ENCODE assay signal across 8 cellular contexts in the genomic region with DNA sequence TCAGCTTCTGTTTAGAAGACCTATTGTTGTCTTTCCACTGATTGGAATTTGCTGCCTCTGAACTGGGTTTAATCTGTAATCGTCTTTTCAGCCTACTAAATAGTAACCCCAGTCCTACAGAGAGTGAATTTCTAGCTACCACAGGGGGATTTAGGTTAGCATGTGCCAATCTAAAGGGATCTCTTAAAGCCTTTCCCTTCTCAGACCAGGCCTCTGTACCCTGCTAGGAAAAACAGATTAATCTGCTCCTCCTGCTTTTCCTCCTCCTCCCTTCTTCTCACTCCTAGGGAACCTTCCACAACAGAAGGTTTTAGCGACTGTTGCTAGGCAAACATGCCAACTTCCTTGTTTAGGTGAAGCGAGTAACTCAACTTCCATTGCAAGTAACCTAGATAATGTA. TPM values are rescaled to one million over a fixed set of nuclear protein-coding genes. Genes with fewer than 3 reads are reported as not detected.
A peak's percentile ranks its signal among the peaks of the same experiment; 100 is the strongest.
DNase-seq lines count a peak whose midpoint lies in the region; ATAC-seq and TF ChIP-seq lines count a peak whose summit lies in the region.

No MANE protein-coding gene starts in this region.

- H3K27ac ChIP-seq in Panc1 (ENCODE audit: low read length): peak overlapping the region; percentile 99

- ATAC-seq in activated CD8-positive, alpha-beta memory T cell treated with anti-CD3 and anti-CD28 coated beads, Interleukin-2, amount 10 ng/mL, durations not matched to agents 7 days and 5 days: no peak
- ATAC-seq in Panc1: peak; percentile 29; the same call in 1 of the 2 replicates
- no peak for ATAC-seq in HG02678 (IDR thresholded peaks at IDR 0.05; ENCODE audit: unreplicated experiment)

- no peaks in the 10 kb centered on the region for H3K9me3 ChIP-seq in Panc1 (ENCODE audit: control insufficient read depth, insufficient read depth, low read depth, low read length)

- peaks cover 33% of the 10 kb centered on the region for H3K4me1 Mint-ChIP-seq in activated CD8-positive, alpha-beta memory T cell treated with anti-CD3 and anti-CD28 coated beads, Interleukin-2, amount 10 ng/mL, durations not matched to agents 7 days and 5 days
- peaks cover 30% of the 10 kb centered on the region for H3K4me1 Mint-ChIP-seq in dendritic cell treated with granulocyte-macrophage colony-stimulating factor and Interleukin-4, amounts not matched to agents 40 ng/mL and 50 ng/mL, for 4 days (ENCODE audit: low read depth)

- no peak for TF ChIP-seq CTCF in Panc1 (IDR thresholded peaks at IDR 0.05)

- H3K9me3 Mint-ChIP-seq in activated CD8-positive, alpha-beta memory T cell treated with anti-CD3 and anti-CD28 coated beads, Interleukin-2, amount 10 ng/mL, durations not matched to agents 7 days and 5 days (ENCODE audit: low read depth): no peaks in the 10 kb centered on the region
- H3K9me3 Mint-ChIP-seq in dendritic cell treated with granulocyte-macrophage colony-stimulating factor and Interleukin-4, amounts not matched to agents 40 ng/mL and 50 ng/mL, for 4 days: no peaks in the 10 kb centered on the region

- in situ Hi-C loops in Panc1 (cut with HindIII; ENCODE audit: low pct_unique_long_range_greater_than_20kb, low sequenced_read_pairs): no loop called here

- intact Hi-C loops in Panc1 (cut with micrococcal nuclease; ENCODE audit: unreplicated experiment): no loop called here
- intact Hi-C loops in dendritic cell treated with granulocyte-macrophage colony-stimulating factor and Interleukin-4, amounts not matched to agents 40 ng/mL and 50 ng/mL, for 4 days (cut with micrococcal nuclease): loop anchor here (5.0 to 10.0 kb wide), 3 partner anchors 134 to 971 kb away; a partner anchor contains a TSS

- H3K27me3 Mint-ChIP-seq in activated CD8-positive, alpha-beta memory T cell treated with anti-CD3 and anti-CD28 coated beads, Interleukin-2, amount 10 ng/mL, durations not matched to agents 7 days and 5 days: no peaks in the 10 kb centered on the region
- H3K27me3 Mint-ChIP-seq in dendritic cell treated with granulocyte-macrophage colony-stimulating factor and Interleukin-4, amounts not matched to agents 40 ng/mL and 50 ng/mL, for 4 days: no peaks in the 10 kb centered on the region

- H3K4me3 ChIP-seq in Panc1 (ENCODE audit: low read depth in 2 of 2, low read length in 2 of 2): peak overlapping the region in 1 of 2 experiments; percentile 92; a peak in 3 of 4 replicates

- CTCF ChIA-PET in activated CD8-positive, alpha-beta memory T cell treated with anti-CD3 and anti-CD28 coated beads, Interleukin-2, amount 10 ng/mL, durations not matched to agents 7 days and 5 days (lab: Charles Lee): interaction anchor here (0.7 to 0.8 kb wide), 2 partner anchors 11 to 13 kb away, joined by 3 to 4 read pairs; no protein-coding TSS in a partner anchor
- CTCF ChIA-PET in Panc1 (lab: Charles Lee): no interaction called here

- peaks cover 20% of the 10 kb centered on the region for H3K36me3 Mint-ChIP-seq in activated CD8-positive, alpha-beta memory T cell treated with anti-CD3 and anti-CD28 coated beads, Interleukin-2, amount 10 ng/mL, durations not matched to agents 7 days and 5 days
- H3K36me3 Mint-ChIP-seq in dendritic cell treated with granulocyte-macrophage colony-stimulating factor and Interleukin-4, amounts not matched to agents 40 ng/mL and 50 ng/mL, for 4 days (ENCODE audit: low read depth): peaks cover 19% of the 10 kb centered on the region

- no peaks in the 10 kb centered on the region for H3K27me3 ChIP-seq in Panc1 (ENCODE audit: control insufficient read depth, insufficient read depth, low read length)

- no TSS peak for BruUV-seq in Panc1 (replicated peaks; lab: Mats Ljungman, UMichigan)

- H3K36me3 ChIP-seq in Panc1 (ENCODE audit: control insufficient read depth, insufficient read depth, low read length): peaks cover 12% of the 10 kb centered on the region

- peaks cover 27% of the 10 kb centered on the region for H3K4me1 ChIP-seq in Panc1 (ENCODE audit: control insufficient read depth, insufficient read depth, low read length)

- POLR2A ChIA-PET in Panc1 (lab: Charles Lee): interaction anchor here (0.6 kb wide), 1 partner anchor 88 kb away, joined by 6 read pairs; no protein-coding TSS in a partner anchor

- peak overlapping the region; percentile 97 for H3K4me3 Mint-ChIP-seq in activated CD8-positive, alpha-beta memory T cell treated with anti-CD3 and anti-CD28 coated beads, Interleukin-2, amount 10 ng/mL, durations not matched to agents 7 days and 5 days
- no peak overlapping the region for H3K4me3 Mint-ChIP-seq in dendritic cell treated with granulocyte-macrophage colony-stimulating factor and Interleukin-4, amounts not matched to agents 40 ng/mL and 50 ng/mL, for 4 days

- peak overlapping the region; percentile 97 for H3K27ac Mint-ChIP-seq in activated CD8-positive, alpha-beta memory T cell treated with anti-CD3 and anti-CD28 coated beads, Interleukin-2, amount 10 ng/mL, durations not matched to agents 7 days and 5 days
- peak overlapping the region; percentile 94 for H3K27ac Mint-ChIP-seq in dendritic cell treated with granulocyte-macrophage colony-stimulating factor and Interleukin-4, amounts not matched to agents 40 ng/mL and 50 ng/mL, for 4 days

- DNase-seq in activated CD8-positive, alpha-beta memory T cell treated with anti-CD3 and anti-CD28 coated beads, Interleukin-2, amount 10 ng/mL, durations not matched to agents 7 days and 5 days: no peak
- DNase-seq in activated CD8-positive, alpha-beta memory T cell treated with anti-CD3 and anti-CD28 coated beads for 24 hours: no peak
- DNase-seq in Panc1 (ENCODE audit: low read depth, low spot score): no peak
- DNase-seq in mucosa of gallbladder (ENCODE audit: low spot score): peak; percentile 63
- DNase-seq in NCI-H446 treated with DMSO at 0.1 percent for 48 hours (lab: John Stamatoyannopoulos, UW): no peak
- DNase-seq in NCI-H2107 (lab: John Stamatoyannopoulos, UW): no peak

RNA-seq across cellular contexts. Expression of a gene that starts 1.3 kb away (rescaled TPM):
- 10 to 100 TPM; 37.1 to 38.0 TPM for total RNA-seq in activated CD8-positive, alpha-beta memory T cell treated with anti-CD3 and anti-CD28 coated beads, Interleukin-2, amount 10 ng/mL, durations not matched to agents 7 days and 5 days
- total RNA-seq in Panc1 (2021; ENCODE audit: unreplicated experiment): 21.4 TPM
- 1.7 TPM for polyA plus RNA-seq in Panc1 (2012; ENCODE audit: insufficient read length)
- total RNA-seq in mucosa of gallbladder: 35.0 TPM
